8 cellular contexts compared by ENCODE assay signal in the genomic region with DNA sequence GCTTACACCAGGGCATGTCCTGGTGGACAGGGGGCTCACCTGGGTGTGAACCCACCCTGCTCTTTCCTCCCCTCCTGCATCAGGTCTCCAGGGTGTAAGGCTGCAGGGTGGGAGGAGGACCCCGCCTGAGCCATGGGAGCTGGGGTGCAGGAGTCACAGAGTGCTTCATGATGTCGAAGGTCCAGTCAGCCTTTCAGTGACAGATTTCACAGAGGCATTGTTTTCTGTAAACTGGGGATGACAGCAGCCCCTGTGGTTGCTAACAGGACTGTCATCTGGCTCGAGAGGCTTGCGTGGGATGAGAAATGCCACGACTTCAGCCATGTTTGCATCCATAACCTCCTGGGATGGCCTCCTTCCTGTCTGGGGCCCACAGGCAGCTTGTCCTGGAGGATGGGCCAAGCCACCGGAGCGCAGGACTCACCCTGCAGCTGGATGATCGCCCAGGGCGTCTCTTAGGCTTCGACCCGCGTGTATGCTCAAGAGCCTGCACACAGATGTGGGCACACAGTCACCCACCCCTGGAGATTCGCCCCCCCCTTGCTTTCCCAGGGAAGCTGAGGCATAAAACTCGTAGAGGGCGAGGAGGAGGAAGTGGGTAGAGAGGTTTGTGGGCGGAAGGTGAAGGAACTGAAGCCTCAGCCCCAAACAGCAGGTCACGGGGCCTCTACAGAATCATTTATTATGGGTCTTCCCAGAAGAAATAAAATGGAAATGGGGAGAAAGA. TPM values are rescaled to one million over a fixed set of nuclear protein-coding genes. Genes with fewer than 3 reads are reported as not detected.
DNase-seq lines count a peak whose midpoint lies in the region; ATAC-seq and TF ChIP-seq lines count a peak whose summit lies in the region.

No MANE protein-coding gene starts in this region.

- ATAC-seq in natural killer cell (peak in 1 of 3 donors; percentile 15), HG02642 (IDR thresholded peaks at IDR 0.05; ENCODE audit: poor library complexity, unreplicated experiment) (no peak), HG03097 (IDR thresholded peaks at IDR 0.05; ENCODE audit: low FRiP score, unreplicated experiment) (no peak)

- H3K27ac Mint-ChIP-seq in brain (peak overlapping the region in 4 of 5 experiments; percentile 51 to 94 (median 72)), natural killer cell (peak overlapping the region; percentile 60 to 88)

- H3K27me3 Mint-ChIP-seq in brain, result no peaks in the 10 kb centered on the region
- no peaks in the 10 kb centered on the region for H3K27me3 Mint-ChIP-seq in natural killer cell (ENCODE audit: low read depth in 2 of 2)

- H3K4me1 Mint-ChIP-seq in brain (peaks cover 35% of the 10 kb centered on the region), natural killer cell (peaks cover 29 to 58% of the 10 kb centered on the region in 2 donors)

- no peak for TF ChIP-seq CTCF in brain (conservative IDR thresholded peaks at IDR 0.05)
- no peak for TF ChIP-seq CTCF in natural killer cell (IDR thresholded peaks at IDR 0.05)

- intact Hi-C loops in natural killer cell (cut with micrococcal nuclease), result loop anchor here (2.0 to 10.0 kb wide), 8 partner anchors 73 to 593 kb away; partner anchors contain the start of genes ASF1B, DCAF15 and PTGER1

- peak; percentile 62 for DNase-seq in GF-D8 (lab: John Stamatoyannopoulos, UW)
- peak; percentile 31 for DNase-seq in NOMO-1 treated with dmso at 0.1 percent for 144 hours (lab: John Stamatoyannopoulos, UW; ENCODE audit: unreplicated experiment)
- DNase-seq in natural killer cell, result peak; percentile 35
- no peak for DNase-seq in putamen (ENCODE audit: low spot score)
- no peak for DNase-seq in ureter (ENCODE audit: low spot score)

- no peaks in the 10 kb centered on the region for H3K36me3 Mint-ChIP-seq in brain
- no peaks in the 10 kb centered on the region for H3K36me3 Mint-ChIP-seq in natural killer cell

- H3K4me3 Mint-ChIP-seq in brain, result peak overlapping the region in 1 of 5 experiments; percentile 45
- H3K4me3 Mint-ChIP-seq in natural killer cell, result peak overlapping the region; percentile 65

- H3K9me3 Mint-ChIP-seq in brain (no peaks in the 10 kb centered on the region), natural killer cell (no peaks in the 10 kb centered on the region)

RNA-seq across cellular contexts. Expression of gene NANOS3, which starts 4.9 kb away (rescaled TPM):
- 14.6 TPM for polyA plus RNA-seq in brain (ENCODE audit: insufficient read depth, low read depth, low replicate concordance)
- total RNA-seq in natural killer cell (1 to 10 TPM; 2.6 to 6.3 (median 3.0) TPM), ureter (not detected)

RNA-seq across cellular contexts. Expression of gene BRME1, which starts 24.1 kb away (rescaled TPM):
- 19.0 TPM for polyA plus RNA-seq in brain (ENCODE audit: insufficient read depth, low read depth, low replicate concordance)
- total RNA-seq in natural killer cell (1 to 10 TPM; 3.8 to 7.7 (median 4.0) TPM), ureter (3.3 TPM)

RNA-seq across cellular contexts. Expression of gene CC2D1A, which starts 24.1 kb away (rescaled TPM):
- 75.2 TPM for polyA plus RNA-seq in brain (ENCODE audit: insufficient read depth, low read depth, low replicate concordance)
- 10 to 100 TPM; 42.8 to 49.3 (median 48.4) TPM for total RNA-seq in natural killer cell
- 57.2 TPM for total RNA-seq in ureter

RNA-seq across cellular contexts. Expression of gene PODNL1, which starts 56.4 kb away (rescaled TPM):
- 2.4 TPM for polyA plus RNA-seq in brain (ENCODE audit: insufficient read depth, low read depth, low replicate concordance)
- total RNA-seq in natural killer cell (under 1 TPM in 1 of 3 donors, not detected in 2; 0.61 TPM), ureter (7.9 TPM)

Comparison
In these comparisons a context has a peak if more than half of its experiments do, and no peak if none do; other contexts are left out.
1. DNase-seq: peak in GF-D8 (single experiment), NOMO-1 treated with dmso at 0.1 percent for 144 hours (single experiment) and natural killer cell (single experiment); none in putamen (single experiment) and ureter (single experiment).